ENCODE assay signal across 15 cellular contexts in the genomic region with DNA sequence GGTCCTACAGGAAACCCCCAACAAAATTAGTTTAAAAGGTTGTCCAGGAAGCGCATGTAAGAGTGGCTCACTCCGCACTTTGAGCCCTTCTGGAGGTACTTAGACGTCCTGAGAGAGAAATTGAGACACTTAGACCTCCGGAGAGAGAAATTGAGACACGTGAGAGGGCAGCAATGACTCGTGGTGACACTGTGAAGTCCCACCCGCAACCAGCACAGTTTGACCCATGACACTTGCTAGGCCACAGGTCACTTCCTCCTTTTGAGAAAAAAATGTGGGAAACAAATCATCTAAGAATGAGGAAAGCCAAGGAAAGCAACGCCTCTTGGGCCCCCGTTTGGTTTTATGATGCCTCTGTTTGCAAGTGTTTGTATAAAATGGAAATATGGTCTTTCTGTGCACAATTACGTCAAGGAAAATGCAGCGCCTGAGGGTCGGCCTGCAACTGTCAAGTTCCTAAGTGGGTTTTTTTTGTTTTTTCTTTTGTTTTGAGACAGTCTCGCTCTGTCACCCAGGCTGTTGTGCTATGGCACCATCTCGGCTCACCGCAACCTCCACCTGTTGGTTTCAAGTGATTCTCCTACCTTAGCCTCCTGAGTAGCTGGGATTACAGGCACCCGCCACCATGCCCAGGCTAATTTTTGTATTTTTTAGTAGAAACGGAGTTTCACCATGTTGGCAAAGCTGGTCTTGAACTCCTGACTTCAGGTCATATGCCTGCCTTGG. TPM values are rescaled to one million over a fixed set of nuclear protein-coding genes. Genes with fewer than 3 reads are reported as not detected.
DNase-seq lines count a peak whose midpoint lies in the region; ATAC-seq and TF ChIP-seq lines count a peak whose summit lies in the region.
"Had no signal": no experiment of that assay in that cellular context is flagged by ENCODE, and none has a peak within 500 bp of the region (broad histone marks: within the 10 kb centered on the region; RNA-seq: fewer than 3 reads in every experiment).

No MANE protein-coding gene starts in this region.

- peaks cover 17% of the 10 kb centered on the region for H3K4me1 Mint-ChIP-seq in activated naive CD8-positive, alpha-beta T cell treated with anti-CD3 and anti-CD28 coated beads, Interleukin-2, amount 50 U/mL, for 24 hours

- no peaks in the 10 kb centered on the region for H3K9me3 ChIP-seq in DOHH2 (ENCODE audit: control insufficient read depth, insufficient read depth, low read length)
- H3K9me3 ChIP-seq in mucosa of descending colon = no peaks in the 10 kb centered on the region
- H3K9me3 ChIP-seq: colonic mucosa had no signal

- peak overlapping the region; percentile 72 for H3K4me3 Mint-ChIP-seq in activated naive CD8-positive, alpha-beta T cell treated with anti-CD3 and anti-CD28 coated beads, Interleukin-2, amount 50 U/mL, for 24 hours

- no peak overlapping the region for H3K27ac ChIP-seq in DOHH2 (ENCODE audit: low read depth, low read length)

- H3K27ac Mint-ChIP-seq in activated naive CD8-positive, alpha-beta T cell treated with anti-CD3 and anti-CD28 coated beads, Interleukin-2, amount 50 U/mL, for 24 hours = no peak overlapping the region

- peak overlapping the region; percentile 64; the same call in 1 of the 2 replicates for H3K4me2 ChIP-seq in DOHH2 (ENCODE audit: low read length)

- H3K27me3 Mint-ChIP-seq in activated naive CD8-positive, alpha-beta T cell treated with anti-CD3 and anti-CD28 coated beads, Interleukin-2, amount 50 U/mL, for 24 hours = no peaks in the 10 kb centered on the region

- H3K79me2 ChIP-seq in DOHH2 (ENCODE audit: control insufficient read depth, low read length) = peaks cover 4% of the 10 kb centered on the region; the same call in 1 of the 2 replicates

- no peak overlapping the region for H3K4me3 ChIP-seq in DOHH2 (ENCODE audit: low read length)
- H3K4me3 ChIP-seq in mucosa of descending colon = no peak overlapping the region

- intact Hi-C loops in mucosa of descending colon (cut with DNase I, micrococcal nuclease) = no loop called here

- 0 out of 2 replicates have a peak, but pooled peaks cover 2% of the 10 kb centered on the region for H3F3A ChIP-seq in DOHH2 (ENCODE audit: control insufficient read depth, insufficient read depth)

- H3K9me2 ChIP-seq in DOHH2 (replicated peaks; ENCODE audit: control insufficient read depth, low read length) = no peaks in the 10 kb centered on the region

- DNase-seq in activated naive CD8-positive, alpha-beta T cell treated with anti-CD3 and anti-CD28 coated beads, Interleukin-2, amount 50 U/mL, for 24 hours = no peak
- DNase-seq in mucosa of descending colon (no peak), NCI-H226 (no peak), C1 segment of cervical spinal cord (lab: John Stamatoyannopoulos, UW) (no peak), dermis blood vessel endothelial cell (no peak)
- DNase-seq: activated CD8-positive, alpha-beta T cell treated with anti-CD3 and anti-CD28 coated beads for 36 hours; activated naive CD4-positive, alpha-beta T cell treated with anti-CD3 and anti-CD28 coated beads, Interleukin-2, amount 50 U/mL, for 16 hours; colonic mucosa; foreskin fibroblast; kidney glomerular epithelial cell; MM.1S; NCI-H510A; RPMI8226; T1000 had no signal

- no peaks in the 10 kb centered on the region for H3K27me3 ChIP-seq in DOHH2 (ENCODE audit: control insufficient read depth, low read length)
- H3K27me3 ChIP-seq: colonic mucosa had no signal

- peaks cover 10% of the 10 kb centered on the region; the same call in 1 of the 2 replicates for H3K4me1 ChIP-seq in DOHH2 (ENCODE audit: control insufficient read depth, low read length)
- H3K4me1 ChIP-seq in mucosa of descending colon (ENCODE audit: low read depth) = no peaks in the 10 kb centered on the region
- H3K4me1 ChIP-seq: colonic mucosa had no signal

- peaks cover 4% of the 10 kb centered on the region for H3K9me3 Mint-ChIP-seq in activated naive CD8-positive, alpha-beta T cell treated with anti-CD3 and anti-CD28 coated beads, Interleukin-2, amount 50 U/mL, for 24 hours

- TF ChIP-seq CTCF in DOHH2 (IDR thresholded peaks at IDR 0.05; ENCODE audit: low read depth, low read length, poor library complexity, severe bottlenecking) = no peak
- TF ChIP-seq CTCF in mucosa of descending colon (IDR thresholded peaks at IDR 0.05) = no peak

- no peaks in the 10 kb centered on the region for H4K20me1 ChIP-seq in DOHH2 (ENCODE audit: control insufficient read depth, insufficient read depth, low read depth, low read length)

- H3K36me3 Mint-ChIP-seq in activated naive CD8-positive, alpha-beta T cell treated with anti-CD3 and anti-CD28 coated beads, Interleukin-2, amount 50 U/mL, for 24 hours (ENCODE audit: low read depth) = no peaks in the 10 kb centered on the region

- H3K36me3 ChIP-seq in DOHH2 (ENCODE audit: control insufficient read depth, low read length) (no peaks in the 10 kb centered on the region), mucosa of descending colon (ENCODE audit: low read depth) (no peaks in the 10 kb centered on the region)
- H3K36me3 ChIP-seq: colonic mucosa had no signal

- ATAC-seq in activated naive CD8-positive, alpha-beta T cell treated with anti-CD3 and anti-CD28 coated beads, Interleukin-2, amount 50 U/mL, for 24 hours = no peak
- peak; percentile 28 for ATAC-seq in mucosa of descending colon
- ATAC-seq: activated CD8-positive, alpha-beta T cell treated with anti-CD3 and anti-CD28 coated beads for 36 hours had no signal

RNA-seq across cellular contexts. Expression of gene CDCA4, which starts 13.6 kb away (rescaled TPM):
- 1 to 10 TPM; 4.3 to 8.7 (median 5.6) TPM for total RNA-seq in mucosa of descending colon
- total RNA-seq in dermis blood vessel endothelial cell = 29.8 and 41.1 TPM in 2 replicates

RNA-seq across cellular contexts. Expression of gene GPR132, which starts 30.8 kb away (rescaled TPM):
- total RNA-seq in mucosa of descending colon (1 to 10 TPM; 1.7 to 4.0 (median 3.1) TPM), dermis blood vessel endothelial cell (0.09 and 0.85 TPM in 2 replicates)

RNA-seq across cellular contexts. Expression of gene CLBA1, which starts 48.9 kb away (rescaled TPM):
- total RNA-seq in mucosa of descending colon (1 to 10 TPM; 6.0 to 8.4 (median 6.9) TPM), dermis blood vessel endothelial cell (3.7 and 4.6 TPM in 2 replicates)

RNA-seq across cellular contexts. Expression of gene AHNAK2, which starts 56.3 kb away (rescaled TPM):
- total RNA-seq in mucosa of descending colon = 100 to 1,000 TPM in 1 of 3 donors, 10 to 100 TPM in 1, 1 to 10 TPM in 1; 4.6 to 145 (median 20.3) TPM
- total RNA-seq in dermis blood vessel endothelial cell = 24.5 and 40.5 TPM in 2 replicates
